1 cellular context compared by ENCODE assay signal in the genomic region with DNA sequence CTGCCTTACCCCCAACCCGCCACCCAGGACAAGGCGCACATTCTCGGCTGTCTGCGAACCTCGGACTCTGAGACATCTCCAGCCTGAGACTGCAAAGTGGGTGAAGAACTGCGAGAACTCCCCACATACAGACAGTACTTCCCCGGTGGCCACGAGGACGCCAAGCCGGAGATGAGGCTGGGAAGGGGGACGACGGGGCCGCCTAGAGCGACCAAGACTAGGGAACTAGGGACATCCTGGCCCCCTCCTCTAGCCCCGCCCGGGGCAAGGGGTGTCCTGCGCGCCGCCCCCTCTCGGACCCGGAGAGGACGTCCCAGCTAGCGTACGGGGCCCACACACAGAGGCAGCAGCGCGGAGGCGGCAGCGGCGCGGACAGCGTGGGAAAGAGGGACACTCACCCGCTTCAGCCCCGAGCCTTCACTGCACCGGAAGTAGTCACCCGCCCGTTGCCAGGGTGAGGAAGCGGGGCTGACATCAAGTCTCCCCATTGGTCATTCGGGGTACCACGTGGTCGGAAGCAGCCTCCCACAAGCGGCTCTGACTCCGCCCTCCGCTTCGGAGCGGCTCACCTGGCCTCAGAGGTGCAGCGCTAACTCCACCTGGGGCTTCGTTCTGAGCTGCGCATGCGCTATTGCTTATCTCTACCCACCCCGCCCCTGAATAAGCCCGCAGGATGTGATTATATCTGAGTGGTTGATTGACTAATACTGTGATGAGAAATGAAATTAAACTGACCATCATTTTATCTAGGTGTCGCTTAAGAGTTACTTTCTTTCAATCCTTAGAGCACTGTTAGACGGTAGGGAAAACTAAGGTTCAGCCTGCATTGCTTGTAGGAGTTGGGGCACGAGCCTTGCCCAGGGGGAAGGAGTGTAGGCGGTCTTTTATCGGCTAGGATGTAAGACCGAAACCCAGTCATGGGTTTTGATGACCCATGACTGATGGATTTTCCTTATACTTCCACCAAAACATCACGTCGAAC.
TF ChIP-seq lines count a peak whose summit lies in the region.

A gene with protein sequence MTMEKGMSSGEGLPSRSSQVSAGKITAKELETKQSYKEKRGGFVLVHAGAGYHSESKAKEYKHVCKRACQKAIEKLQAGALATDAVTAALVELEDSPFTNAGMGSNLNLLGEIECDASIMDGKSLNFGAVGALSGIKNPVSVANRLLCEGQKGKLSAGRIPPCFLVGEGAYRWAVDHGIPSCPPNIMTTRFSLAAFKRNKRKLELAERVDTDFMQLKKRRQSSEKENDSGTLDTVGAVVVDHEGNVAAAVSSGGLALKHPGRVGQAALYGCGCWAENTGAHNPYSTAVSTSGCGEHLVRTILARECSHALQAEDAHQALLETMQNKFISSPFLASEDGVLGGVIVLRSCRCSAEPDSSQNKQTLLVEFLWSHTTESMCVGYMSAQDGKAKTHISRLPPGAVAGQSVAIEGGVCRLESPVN (minus strand): TSS at position 437 of the 982 bp plus-strand sequence. CDS start 8,854 bp downstream, outside the sequence.

TF ChIP-seq in GM23338, 12 proteins besides CTCF, POLR2A, EP300 and RAD21 (continued from another document):
- TF ChIP-seq, protein P1, sequence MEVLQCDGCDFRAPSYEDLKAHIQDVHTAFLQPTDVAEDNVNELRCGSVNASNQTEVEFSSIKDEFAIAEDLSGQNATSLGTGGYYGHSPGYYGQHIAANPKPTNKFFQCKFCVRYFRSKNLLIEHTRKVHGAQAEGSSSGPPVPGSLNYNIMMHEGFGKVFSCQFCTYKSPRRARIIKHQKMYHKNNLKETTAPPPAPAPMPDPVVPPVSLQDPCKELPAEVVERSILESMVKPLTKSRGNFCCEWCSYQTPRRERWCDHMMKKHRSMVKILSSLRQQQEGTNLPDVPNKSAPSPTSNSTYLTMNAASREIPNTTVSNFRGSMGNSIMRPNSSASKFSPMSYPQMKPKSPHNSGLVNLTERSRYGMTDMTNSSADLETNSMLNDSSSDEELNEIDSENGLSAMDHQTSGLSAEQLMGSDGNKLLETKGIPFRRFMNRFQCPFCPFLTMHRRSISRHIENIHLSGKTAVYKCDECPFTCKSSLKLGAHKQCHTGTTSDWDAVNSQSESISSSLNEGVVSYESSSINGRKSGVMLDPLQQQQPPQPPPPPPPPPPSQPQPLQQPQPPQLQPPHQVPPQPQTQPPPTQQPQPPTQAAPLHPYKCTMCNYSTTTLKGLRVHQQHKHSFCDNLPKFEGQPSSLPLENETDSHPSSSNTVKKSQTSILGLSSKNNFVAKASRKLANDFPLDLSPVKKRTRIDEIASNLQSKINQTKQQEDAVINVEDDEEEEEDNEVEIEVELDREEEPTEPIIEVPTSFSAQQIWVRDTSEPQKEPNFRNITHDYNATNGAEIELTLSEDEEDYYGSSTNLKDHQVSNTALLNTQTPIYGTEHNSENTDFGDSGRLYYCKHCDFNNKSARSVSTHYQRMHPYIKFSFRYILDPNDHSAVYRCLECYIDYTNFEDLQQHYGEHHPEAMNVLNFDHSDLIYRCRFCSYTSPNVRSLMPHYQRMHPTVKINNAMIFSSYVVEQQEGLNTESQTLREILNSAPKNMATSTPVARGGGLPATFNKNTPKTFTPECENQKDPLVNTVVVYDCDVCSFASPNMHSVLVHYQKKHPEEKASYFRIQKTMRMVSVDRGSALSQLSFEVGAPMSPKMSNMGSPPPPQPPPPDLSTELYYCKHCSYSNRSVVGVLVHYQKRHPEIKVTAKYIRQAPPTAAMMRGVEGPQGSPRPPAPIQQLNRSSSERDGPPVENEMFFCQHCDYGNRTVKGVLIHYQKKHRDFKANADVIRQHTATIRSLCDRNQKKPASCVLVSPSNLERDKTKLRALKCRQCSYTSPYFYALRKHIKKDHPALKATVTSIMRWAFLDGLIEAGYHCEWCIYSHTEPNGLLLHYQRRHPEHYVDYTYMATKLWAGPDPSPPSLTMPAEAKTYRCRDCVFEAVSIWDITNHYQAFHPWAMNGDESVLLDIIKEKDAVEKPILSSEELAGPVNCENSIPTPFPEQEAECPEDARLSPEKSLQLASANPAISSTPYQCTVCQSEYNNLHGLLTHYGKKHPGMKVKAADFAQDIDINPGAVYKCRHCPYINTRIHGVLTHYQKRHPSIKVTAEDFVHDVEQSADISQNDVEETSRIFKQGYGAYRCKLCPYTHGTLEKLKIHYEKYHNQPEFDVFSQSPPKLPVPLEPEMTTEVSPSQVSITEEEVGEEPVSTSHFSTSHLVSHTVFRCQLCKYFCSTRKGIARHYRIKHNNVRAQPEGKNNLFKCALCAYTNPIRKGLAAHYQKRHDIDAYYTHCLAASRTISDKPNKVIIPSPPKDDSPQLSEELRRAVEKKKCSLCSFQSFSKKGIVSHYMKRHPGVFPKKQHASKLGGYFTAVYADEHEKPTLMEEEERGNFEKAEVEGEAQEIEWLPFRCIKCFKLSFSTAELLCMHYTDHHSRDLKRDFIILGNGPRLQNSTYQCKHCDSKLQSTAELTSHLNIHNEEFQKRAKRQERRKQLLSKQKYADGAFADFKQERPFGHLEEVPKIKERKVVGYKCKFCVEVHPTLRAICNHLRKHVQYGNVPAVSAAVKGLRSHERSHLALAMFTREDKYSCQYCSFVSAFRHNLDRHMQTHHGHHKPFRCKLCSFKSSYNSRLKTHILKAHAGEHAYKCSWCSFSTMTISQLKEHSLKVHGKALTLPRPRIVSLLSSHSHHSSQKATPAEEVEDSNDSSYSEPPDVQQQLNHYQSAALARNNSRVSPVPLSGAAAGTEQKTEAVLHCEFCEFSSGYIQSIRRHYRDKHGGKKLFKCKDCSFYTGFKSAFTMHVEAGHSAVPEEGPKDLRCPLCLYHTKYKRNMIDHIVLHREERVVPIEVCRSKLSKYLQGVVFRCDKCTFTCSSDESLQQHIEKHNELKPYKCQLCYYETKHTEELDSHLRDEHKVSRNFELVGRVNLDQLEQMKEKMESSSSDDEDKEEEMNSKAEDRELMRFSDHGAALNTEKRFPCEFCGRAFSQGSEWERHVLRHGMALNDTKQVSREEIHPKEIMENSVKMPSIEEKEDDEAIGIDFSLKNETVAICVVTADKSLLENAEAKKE (CRISPR knock-in tag; IDR thresholded peaks at IDR 0.05), result no peak
- TF ChIP-seq CREB1 (CRISPR knock-in tag; IDR thresholded peaks at IDR 0.05; ENCODE audit: low read depth), result peak; percentile 63
- TF ChIP-seq ZNF331 (CRISPR knock-in tag; IDR thresholded peaks at IDR 0.05; ENCODE audit: low read depth), result no peak
- TF ChIP-seq STAT1 (IDR thresholded peaks at IDR 0.05; ENCODE audit: unreplicated experiment), result no peak
- TF ChIP-seq, protein P2, sequence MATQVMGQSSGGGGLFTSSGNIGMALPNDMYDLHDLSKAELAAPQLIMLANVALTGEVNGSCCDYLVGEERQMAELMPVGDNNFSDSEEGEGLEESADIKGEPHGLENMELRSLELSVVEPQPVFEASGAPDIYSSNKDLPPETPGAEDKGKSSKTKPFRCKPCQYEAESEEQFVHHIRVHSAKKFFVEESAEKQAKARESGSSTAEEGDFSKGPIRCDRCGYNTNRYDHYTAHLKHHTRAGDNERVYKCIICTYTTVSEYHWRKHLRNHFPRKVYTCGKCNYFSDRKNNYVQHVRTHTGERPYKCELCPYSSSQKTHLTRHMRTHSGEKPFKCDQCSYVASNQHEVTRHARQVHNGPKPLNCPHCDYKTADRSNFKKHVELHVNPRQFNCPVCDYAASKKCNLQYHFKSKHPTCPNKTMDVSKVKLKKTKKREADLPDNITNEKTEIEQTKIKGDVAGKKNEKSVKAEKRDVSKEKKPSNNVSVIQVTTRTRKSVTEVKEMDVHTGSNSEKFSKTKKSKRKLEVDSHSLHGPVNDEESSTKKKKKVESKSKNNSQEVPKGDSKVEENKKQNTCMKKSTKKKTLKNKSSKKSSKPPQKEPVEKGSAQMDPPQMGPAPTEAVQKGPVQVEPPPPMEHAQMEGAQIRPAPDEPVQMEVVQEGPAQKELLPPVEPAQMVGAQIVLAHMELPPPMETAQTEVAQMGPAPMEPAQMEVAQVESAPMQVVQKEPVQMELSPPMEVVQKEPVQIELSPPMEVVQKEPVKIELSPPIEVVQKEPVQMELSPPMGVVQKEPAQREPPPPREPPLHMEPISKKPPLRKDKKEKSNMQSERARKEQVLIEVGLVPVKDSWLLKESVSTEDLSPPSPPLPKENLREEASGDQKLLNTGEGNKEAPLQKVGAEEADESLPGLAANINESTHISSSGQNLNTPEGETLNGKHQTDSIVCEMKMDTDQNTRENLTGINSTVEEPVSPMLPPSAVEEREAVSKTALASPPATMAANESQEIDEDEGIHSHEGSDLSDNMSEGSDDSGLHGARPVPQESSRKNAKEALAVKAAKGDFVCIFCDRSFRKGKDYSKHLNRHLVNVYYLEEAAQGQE (IDR thresholded peaks at IDR 0.05; ENCODE audit: unreplicated experiment), result no peak
- no peak for TF ChIP-seq EZH2phosphoT487 (IDR thresholded peaks at IDR 0.05; ENCODE audit: unreplicated experiment)
- TF ChIP-seq POLR2AphosphoS5 (IDR thresholded peaks at IDR 0.05; ENCODE audit: low read depth), result peak; percentile 51
- TF ChIP-seq, protein P3, sequence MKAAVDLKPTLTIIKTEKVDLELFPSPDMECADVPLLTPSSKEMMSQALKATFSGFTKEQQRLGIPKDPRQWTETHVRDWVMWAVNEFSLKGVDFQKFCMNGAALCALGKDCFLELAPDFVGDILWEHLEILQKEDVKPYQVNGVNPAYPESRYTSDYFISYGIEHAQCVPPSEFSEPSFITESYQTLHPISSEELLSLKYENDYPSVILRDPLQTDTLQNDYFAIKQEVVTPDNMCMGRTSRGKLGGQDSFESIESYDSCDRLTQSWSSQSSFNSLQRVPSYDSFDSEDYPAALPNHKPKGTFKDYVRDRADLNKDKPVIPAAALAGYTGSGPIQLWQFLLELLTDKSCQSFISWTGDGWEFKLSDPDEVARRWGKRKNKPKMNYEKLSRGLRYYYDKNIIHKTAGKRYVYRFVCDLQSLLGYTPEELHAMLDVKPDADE (IDR thresholded peaks at IDR 0.05), result peak; percentile 56; the same call in 1 of the 2 replicates
